ENCODE assay signal across 18 cellular contexts in the genomic region with DNA sequence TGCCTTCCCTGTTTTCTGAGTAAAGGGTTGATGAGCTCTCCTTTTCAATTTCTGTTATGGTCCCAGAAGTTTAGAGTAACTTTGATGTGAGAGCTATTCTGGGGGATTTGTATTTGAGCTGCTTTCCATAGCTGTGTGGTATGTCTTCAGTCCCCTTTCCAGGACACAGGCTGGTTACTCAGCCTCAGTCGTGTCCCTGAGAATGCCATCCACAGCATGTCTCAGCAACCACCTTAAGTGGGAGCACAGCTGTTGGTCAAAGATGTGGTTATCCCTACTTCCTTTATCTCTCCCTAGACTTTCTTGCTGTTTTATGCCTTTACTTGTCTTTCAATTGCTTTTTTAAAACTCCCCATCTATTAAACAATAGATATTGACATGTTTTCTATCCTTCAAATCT. TPM values are rescaled to one million over a fixed set of nuclear protein-coding genes. Genes with fewer than 3 reads are reported as not detected.
DNase-seq lines count a peak whose midpoint lies in the region; ATAC-seq, FAIRE-seq and TF ChIP-seq lines count a peak whose summit lies in the region.
"Had no signal": no experiment of that assay in that cellular context is flagged by ENCODE, and none has a peak within 500 bp of the region (broad histone marks: within the 10 kb centered on the region; RNA-seq: fewer than 3 reads in every experiment).

No MANE protein-coding gene starts in this region.

- TF ChIP-seq CTCF in mammary epithelial cell (conservative IDR thresholded peaks at IDR 0.05 in 1 of 2, IDR thresholded peaks at IDR 0.05 in 1 of 2; ENCODE audit: extremely low read depth in 1 of 2, insufficient read depth in 1 of 2, low read depth in 1 of 2, low read length in 2 of 2) (no peak), MCF 10A (IDR thresholded peaks at IDR 0.05; ENCODE audit: unreplicated experiment) (no peak), bronchial epithelial cell (IDR thresholded peaks at IDR 0.05; ENCODE audit: insufficient read depth, low read length, severe bottlenecking) (no peak), BE2C (IDR thresholded peaks at IDR 0.05; ENCODE audit: low read depth, low read length) (no peak)

- no peaks in the 10 kb centered on the region for H3K27me3 Mint-ChIP-seq in MCF 10A (ENCODE audit: insufficient read depth, unreplicated experiment)
- H3K27me3 Mint-ChIP-seq: CD4-positive, alpha-beta T cell had no signal

- BruUV-seq in mammary epithelial cell (replicated peaks; lab: Mats Ljungman, UMichigan) = no TSS peak
- BruUV-seq in MCF 10A (replicated peaks; lab: Mats Ljungman, UMichigan) = no TSS peak

- H3K79me2 ChIP-seq in mammary epithelial cell (ENCODE audit: insufficient read depth, low read length) = no peaks in the 10 kb centered on the region

- no peaks in the 10 kb centered on the region for H3K36me3 Mint-ChIP-seq in MCF 10A (ENCODE audit: insufficient read depth, unreplicated experiment)

- DNase-seq in mammary epithelial cell (no peak), MCF 10A (ENCODE audit: unreplicated experiment) (no peak), OCI-M1 (lab: John Stamatoyannopoulos, UW) (peak; percentile 25), bronchial epithelial cell (ENCODE audit: low read depth) (no peak), BE2C (no peak)
- DNase-seq: 8988T; AML-193; C1 segment of cervical spinal cord; CD4-positive, alpha-beta T cell; COR-L47; DND-41; GF-D8 had no signal

- H3K27ac ChIP-seq in mammary epithelial cell (ENCODE audit: insufficient read depth, low read depth, low read length) = no peak overlapping the region

- ATAC-seq in HG02759 (IDR thresholded peaks at IDR 0.05; ENCODE audit: unreplicated experiment) = no peak
- ATAC-seq in GM18873 (IDR thresholded peaks at IDR 0.05; ENCODE audit: low FRiP score, unreplicated experiment) = no peak

- WGBS in mammary epithelial cell (ENCODE audit: low coverage, missing lambda C conversion rate) = 90% methylated on average over 1 of the region's 1 CpG

- peak overlapping the region; percentile 32 for H2AFZ ChIP-seq in mammary epithelial cell (ENCODE audit: low read depth, low read length)

- in situ Hi-C loops in mammary epithelial cell (cut with MboI; ENCODE audit: low sequenced_read_pairs in 2 of 2) = no loop called here

- intact Hi-C loops in mammary epithelial cell (cut with micrococcal nuclease) = no loop called here
- intact Hi-C loops in MCF 10A (cut with micrococcal nuclease) = no loop called here

- POLR2A ChIA-PET in MCF 10A (lab: Yijun Ruan, JAX) = no interaction called here

- H3K9me3 ChIP-seq in mammary epithelial cell (replicated peaks; ENCODE audit: insufficient read depth, low read length) = no peaks in the 10 kb centered on the region
- no peaks in the 10 kb centered on the region for H3K9me3 ChIP-seq in BE2C
- H3K9me3 ChIP-seq: HAP-1 had no signal

- no peak overlapping the region for H3K4me3 Mint-ChIP-seq in MCF 10A (ENCODE audit: unreplicated experiment)
- H3K4me3 Mint-ChIP-seq: CD4-positive, alpha-beta T cell had no signal

- H4K20me1 ChIP-seq in mammary epithelial cell (ENCODE audit: insufficient read depth, low read length) = no peaks in the 10 kb centered on the region

- CTCF ChIA-PET in mammary epithelial cell (lab: Charles Lee; ENCODE audit: low non-redundant PET) (no interaction called here), MCF 10A (lab: Yijun Ruan, JAX) (interaction anchor here (0.7 to 1.8 kb wide), 2 partner anchors 28 to 378 kb away, joined by 3 to 5 read pairs; no protein-coding TSS in a partner anchor)

- no peak overlapping the region for H3K9ac ChIP-seq in mammary epithelial cell (ENCODE audit: insufficient read depth, low read length)

- FAIRE-seq in bronchial epithelial cell (lab: Jason Lieb, UNC) = peak; percentile 50
- FAIRE-seq: D721Med, H1 had no signal

- dilution Hi-C loops in mammary epithelial cell (cut with HindIII; ENCODE audit: low sequenced_read_pairs) = no loop called here

- no peak overlapping the region for H3K4me2 ChIP-seq in mammary epithelial cell (ENCODE audit: insufficient read depth, low read depth, low read length)

- no peaks in the 10 kb centered on the region for H3K27me3 ChIP-seq in mammary epithelial cell (ENCODE audit: insufficient read depth, low read length)
- no peaks in the 10 kb centered on the region for H3K27me3 ChIP-seq in bronchial epithelial cell (ENCODE audit: control insufficient read depth, insufficient read depth, low read length)
- no peaks in the 10 kb centered on the region for H3K27me3 ChIP-seq in BE2C

- no peak overlapping the region for H3K27ac Mint-ChIP-seq in MCF 10A (ENCODE audit: low read depth, unreplicated experiment)
- H3K27ac Mint-ChIP-seq: CD4-positive, alpha-beta T cell had no signal

- H3K9me3 Mint-ChIP-seq in MCF 10A (ENCODE audit: unreplicated experiment) = no peaks in the 10 kb centered on the region

- no peaks in the 10 kb centered on the region for H3K4me1 ChIP-seq in mammary epithelial cell (ENCODE audit: insufficient read depth, low read length)
- H3K4me1 ChIP-seq in BE2C = no peaks in the 10 kb centered on the region
- H3K4me1 ChIP-seq: HAP-1 had no signal

- H3K36me3 ChIP-seq in mammary epithelial cell (ENCODE audit: insufficient read depth, low read length) (no peaks in the 10 kb centered on the region), bronchial epithelial cell (ENCODE audit: control insufficient read depth, insufficient read depth, low read length) (no peaks in the 10 kb centered on the region), BE2C (no peaks in the 10 kb centered on the region)
- H3K36me3 ChIP-seq: HAP-1 had no signal

- no peaks in the 10 kb centered on the region for H3K4me1 Mint-ChIP-seq in MCF 10A (ENCODE audit: insufficient read depth, unreplicated experiment)

- H3K4me3 ChIP-seq in mammary epithelial cell (replicated peaks in 1 of 3; ENCODE audit: insufficient read depth in 1 of 3, low read depth in 2 of 3, low read length in 3 of 3) (no peak overlapping the region), bronchial epithelial cell (ENCODE audit: low read depth, low read length) (no peak overlapping the region), BE2C (ENCODE audit: low read depth, low read length) (no peak overlapping the region)
- H3K4me3 ChIP-seq: HAP-1 had no signal

RNA-seq across cellular contexts. Expression of gene RNF175, which starts 37.8 kb away (rescaled TPM):
- total RNA-seq in mammary epithelial cell (1 to 10 TPM in 1 of 2 donors, under 1 TPM in 1; 0.31 to 4.7 TPM), MCF 10A (2022) (0.42 and 0.66 TPM in 2 replicates), bronchial epithelial cell (under 0.01 TPM in 1 of 2 replicates, not detected in the other)
- 1.4 TPM for polyA plus RNA-seq in mammary epithelial cell
- polyA minus RNA-seq in mammary epithelial cell = not detected
- polyA plus RNA-seq in BE2C (2012; ENCODE audit: insufficient read depth, insufficient read length, low read depth) = 1.3 TPM
- total RNA-seq: HT1080 had no signal

RNA-seq across cellular contexts. Expression of gene TLR2, which starts 38.0 kb away (rescaled TPM):
- total RNA-seq in mammary epithelial cell (10 to 100 TPM in 1 of 2 donors, 1 to 10 TPM in 1; 1.0 to 33.2 TPM), MCF 10A (2022) (0.23 and 0.49 TPM in 2 replicates), bronchial epithelial cell (1.3 and 2.6 TPM in 2 replicates)
- 14.8 TPM for polyA plus RNA-seq in mammary epithelial cell
- polyA minus RNA-seq in mammary epithelial cell = 10.6 TPM
- polyA plus RNA-seq in BE2C (2012; ENCODE audit: insufficient read depth, insufficient read length, low read depth) = not detected
- total RNA-seq: HT1080 had no signal
